ENCODE assay signal across 28 cellular contexts in genomic region chr4:31139767-31140166, GRCh38.
"Had no signal": no experiment of that assay in that cellular context is flagged by ENCODE, and none has a peak within 500 bp of the region (broad histone marks: within the 10 kb centered on the region; RNA-seq: fewer than 3 reads in every experiment).

No MANE protein-coding gene starts in this region.

- H3K4me3 Mint-ChIP-seq: stimulated activated effector memory CD8-positive, alpha-beta T cell treated with anti-CD3 and anti-CD28 coated beads, Interleukin-12 subunit alpha, Interleukin-12 subunit beta, amount 100 ng/mL, for 72 hours; stimulated activated memory B cell treated with anti-CD40 and anti-IgM and Interleukin-4, amounts not matched to agents 10 μg/mL and 1 μg/mL and 100 μg/mL, for 72 hours; stimulated activated naive B cell treated with anti-CD40 and anti-IgM and Interleukin-4, amounts not matched to agents 10 μg/mL and 1 μg/mL and 100 μg/mL, for 72 hours; stimulated activated naive CD8-positive, alpha-beta T cell treated with anti-CD3 and anti-CD28 coated beads, Interleukin-15, amount 100 ng/mL, for 72 hours; stimulated activated naive CD8-positive, alpha-beta T cell treated with anti-CD3 and anti-CD28 coated beads, Interleukin-15, Interleukin-2, amounts not matched to agents 100 ng/mL and 50 ng/mL, for 24 hours; type B pancreatic cell had no signal

- H3K9me3 Mint-ChIP-seq: stimulated activated memory B cell treated with anti-CD40 and anti-IgM and Interleukin-4, amounts not matched to agents 10 μg/mL and 1 μg/mL and 100 μg/mL, for 72 hours; stimulated activated naive B cell treated with anti-CD40 and anti-IgM and Interleukin-4, amounts not matched to agents 10 μg/mL and 1 μg/mL and 100 μg/mL, for 72 hours; stimulated activated naive CD8-positive, alpha-beta T cell treated with anti-CD3 and anti-CD28 coated beads, Interleukin-15, amount 100 ng/mL, for 72 hours had no signal

- H3K27me3 Mint-ChIP-seq: stimulated activated memory B cell treated with anti-CD40 and anti-IgM and Interleukin-4, amounts not matched to agents 10 μg/mL and 1 μg/mL and 100 μg/mL, for 72 hours; stimulated activated naive B cell treated with anti-CD40 and anti-IgM and Interleukin-4, amounts not matched to agents 10 μg/mL and 1 μg/mL and 100 μg/mL, for 72 hours; stimulated activated naive CD8-positive, alpha-beta T cell treated with anti-CD3 and anti-CD28 coated beads, Interleukin-15, amount 100 ng/mL, for 72 hours; stimulated activated naive CD8-positive, alpha-beta T cell treated with anti-CD3 and anti-CD28 coated beads, Interleukin-15, Interleukin-2, amounts not matched to agents 100 ng/mL and 50 ng/mL, for 24 hours; type B pancreatic cell had no signal

- H3K9me3 ChIP-seq: stomach, suprapubic skin, testis, thoracic aorta, thyroid gland, tibial artery, tibial nerve, transverse colon, upper lobe of left lung, upper lobe of right lung, uterus, vagina had no signal

- H3K4me3 ChIP-seq: stomach, suprapubic skin, testis, thoracic aorta, thyroid gland, tibial artery, tibial nerve, transverse colon, upper lobe of left lung, upper lobe of right lung, uterus, vagina had no signal

- H3K27ac ChIP-seq: stomach, suprapubic skin, testis, thoracic aorta, thyroid gland, tibial artery, tibial nerve, transverse colon, upper lobe of left lung, upper lobe of right lung, uterus, vagina had no signal

- H3K27me3 ChIP-seq: stomach, suprapubic skin, testis, thyroid gland, tibial artery, tibial nerve, transverse colon, upper lobe of left lung, upper lobe of right lung, uterus, vagina had no signal

- H3K36me3 Mint-ChIP-seq: stimulated activated effector memory CD8-positive, alpha-beta T cell treated with anti-CD3 and anti-CD28 coated beads, Interleukin-12 subunit alpha, Interleukin-12 subunit beta, amount 100 ng/mL, for 72 hours; stimulated activated memory B cell treated with anti-CD40 and anti-IgM and Interleukin-4, amounts not matched to agents 10 μg/mL and 1 μg/mL and 100 μg/mL, for 72 hours; stimulated activated naive B cell treated with anti-CD40 and anti-IgM and Interleukin-4, amounts not matched to agents 10 μg/mL and 1 μg/mL and 100 μg/mL, for 72 hours had no signal

- H3K4me1 Mint-ChIP-seq: stimulated activated effector memory CD8-positive, alpha-beta T cell treated with anti-CD3 and anti-CD28 coated beads, Interleukin-12 subunit alpha, Interleukin-12 subunit beta, amount 100 ng/mL, for 72 hours; stimulated activated memory B cell treated with anti-CD40 and anti-IgM and Interleukin-4, amounts not matched to agents 10 μg/mL and 1 μg/mL and 100 μg/mL, for 72 hours; stimulated activated naive B cell treated with anti-CD40 and anti-IgM and Interleukin-4, amounts not matched to agents 10 μg/mL and 1 μg/mL and 100 μg/mL, for 72 hours; stimulated activated naive CD8-positive, alpha-beta T cell treated with anti-CD3 and anti-CD28 coated beads, Interleukin-15, amount 100 ng/mL, for 72 hours had no signal

- DNase-seq: stimulated activated CD4-positive, alpha-beta T cell treated with anti-CD3 and anti-CD28 coated beads, Interleukin-2, amount 100 ng/mL, for 48 hours; stimulated activated CD4-positive, alpha-beta T cell treated with anti-CD3 and anti-CD28 coated beads, Interleukin-4, amount 100 ng/mL, for 1 hour; stimulated activated CD4-positive, alpha-beta T cell treated with anti-CD3 and anti-CD28 coated beads, Interleukin-4, amount 100 ng/mL, for 24 hours; stimulated activated CD4-positive, alpha-beta T cell treated with anti-CD3 and anti-CD28 coated beads, Interleukin-4, amount 100 ng/mL, for 4 hours; stimulated activated CD8-positive, alpha-beta memory T cell treated with anti-CD3 and anti-CD28 coated beads, Interleukin-4, amount 100 ng/mL, for 48 hours; stimulated activated naive B cell treated with anti-CD40 and anti-IgM and Interleukin-4, amounts not matched to agents 10 μg/mL and 1 μg/mL and 100 μg/mL, for 72 hours; stimulated activated naive CD4-positive, alpha-beta T cell; stimulated activated naive CD4-positive, alpha-beta T cell treated with Interleukin-2 at 50 U/mL for 16 hours; stimulated activated naive CD8-positive, alpha-beta T cell treated with anti-CD3 and anti-CD28 coated beads, Interleukin-15, amount 100 ng/mL, for 72 hours; stimulated activated naive CD8-positive, alpha-beta T cell treated with anti-CD3 and anti-CD28 coated beads, Interleukin-15, Interleukin-2, amounts not matched to agents 100 U/mL and 50 U/mL, for 24 hours; stomach; substantia nigra; testis; thyroid gland; tibial artery; transverse colon; trophoblast cell; upper lobe of left lung; upper lobe of right lung; uterus had no signal

- H3K27ac Mint-ChIP-seq: stimulated activated effector memory CD8-positive, alpha-beta T cell treated with anti-CD3 and anti-CD28 coated beads, Interleukin-12 subunit alpha, Interleukin-12 subunit beta, amount 100 ng/mL, for 72 hours; stimulated activated memory B cell treated with anti-CD40 and anti-IgM and Interleukin-4, amounts not matched to agents 10 μg/mL and 1 μg/mL and 100 μg/mL, for 72 hours; stimulated activated naive B cell treated with anti-CD40 and anti-IgM and Interleukin-4, amounts not matched to agents 10 μg/mL and 1 μg/mL and 100 μg/mL, for 72 hours; stimulated activated naive CD8-positive, alpha-beta T cell treated with anti-CD3 and anti-CD28 coated beads, Interleukin-15, amount 100 ng/mL, for 72 hours; stimulated activated naive CD8-positive, alpha-beta T cell treated with anti-CD3 and anti-CD28 coated beads, Interleukin-15, Interleukin-2, amounts not matched to agents 100 ng/mL and 50 ng/mL, for 24 hours; type B pancreatic cell had no signal

- ATAC-seq: stimulated activated effector memory CD8-positive, alpha-beta T cell treated with anti-CD3 and anti-CD28 coated beads, Interleukin-12 subunit alpha, Interleukin-12 subunit beta, amount 100 ng/mL, for 72 hours; stimulated activated memory B cell treated with anti-CD40 and anti-IgM and Interleukin-4, amounts not matched to agents 10 μg/mL and 1 μg/mL and 100 μg/mL, for 72 hours; stimulated activated naive B cell treated with anti-CD40 and anti-IgM and Interleukin-4, amounts not matched to agents 10 μg/mL and 1 μg/mL and 100 μg/mL, for 72 hours; stimulated activated naive CD8-positive, alpha-beta T cell treated with anti-CD3 and anti-CD28 coated beads, Interleukin-15, amount 100 ng/mL, for 72 hours; stimulated activated naive CD8-positive, alpha-beta T cell treated with anti-CD3 and anti-CD28 coated beads, Interleukin-15, Interleukin-2, amounts not matched to agents 100 U/mL and 50 U/mL, for 24 hours; upper lobe of right lung had no signal

- H3K4me1 ChIP-seq: stomach, suprapubic skin, testis, thyroid gland, tibial nerve, upper lobe of left lung, upper lobe of right lung, uterus, vagina had no signal

- H3K36me3 ChIP-seq: thyroid gland, tibial nerve, transverse colon, upper lobe of left lung, upper lobe of right lung, uterus, vagina had no signal
